In the genomic region with DNA sequence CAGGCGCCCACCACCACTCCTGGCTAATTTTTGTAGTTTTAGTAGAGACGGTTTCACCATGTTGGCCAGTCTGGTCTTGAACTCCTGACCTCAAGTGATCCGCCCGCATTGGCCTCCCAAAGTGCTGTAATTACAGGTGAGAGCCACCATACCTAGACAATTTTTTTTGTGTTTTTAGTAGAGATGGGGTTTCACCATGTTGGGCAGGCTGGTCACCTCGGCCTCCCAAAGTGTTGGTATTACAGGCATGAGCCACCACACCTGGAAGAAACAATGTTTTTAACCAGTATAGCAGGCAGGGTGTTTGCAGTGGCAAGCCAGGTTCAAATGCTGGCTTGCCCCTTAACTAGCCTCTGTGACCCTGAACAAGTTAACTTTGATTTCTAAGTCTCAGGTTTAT, we compare ENCODE assay signal across 7 cellular contexts. TPM values are rescaled to one million over a fixed set of nuclear protein-coding genes. Genes with fewer than 3 reads are reported as not detected.
DNase-seq lines count a peak whose midpoint lies in the region; ATAC-seq and TF ChIP-seq lines count a peak whose summit lies in the region.
"Not testable (repeated sequence)": the region's sequence is repeated elsewhere in the genome, so short reads cannot be mapped to it uniquely, and the experiment has no call there.

No MANE protein-coding gene starts in this region.

- H3K36me3 ChIP-seq in HEK293 (ENCODE audit: control insufficient read depth in 2 of 2, insufficient read depth in 1 of 2, low read length in 2 of 2) (peaks cover 0 to 18% of the 10 kb centered on the region in 2 experiments; a peak in 2 of 3 replicates), stomach (peaks cover 3 to 28% (median 22%) of the 10 kb centered on the region in 4 donors)
- H3K36me3 ChIP-seq in naive thymus-derived CD4-positive, alpha-beta T cell (ENCODE audit: control insufficient read depth in 2 of 3, insufficient read depth in 3 of 3, low read length in 3 of 3) = peaks cover 0 to 17% (median 0%) of the 10 kb centered on the region in 3 experiments

- H3K4me3 ChIP-seq in HEK293 (ENCODE audit: low read depth, low read length); naive thymus-derived CD4-positive, alpha-beta T cell (ENCODE audit: low read length); stomach: not testable (repeated sequence)

- H3K4me1 ChIP-seq in HEK293 (ENCODE audit: control insufficient read depth, insufficient read depth, low read length) = not testable (repeated sequence)
- H3K4me1 ChIP-seq in naive thymus-derived CD4-positive, alpha-beta T cell (ENCODE audit: control insufficient read depth in 2 of 2, insufficient read depth in 2 of 2, low read length in 2 of 2) = peaks cover 15 to 16% of the 10 kb centered on the region in 2 donors
- H3K4me1 ChIP-seq in stomach = peaks cover 16 to 62% (median 45%) of the 10 kb centered on the region in 4 donors

- not testable (repeated sequence) for H3K9me3 ChIP-seq in HEK293 (ENCODE audit: control insufficient read depth, insufficient read depth, low read depth, low read length); naive thymus-derived CD4-positive, alpha-beta T cell (ENCODE audit: control insufficient read depth in 2 of 3, low read length in 3 of 3); stomach

- CTCF ChIA-PET in HEK293 (lab: Yijun Ruan, JAX) = interaction anchor here (1.2 kb wide), 1 partner anchor 20 kb away, joined by 3 read pairs; no protein-coding TSS in a partner anchor
- CTCF ChIA-PET in activated CD4-positive, alpha-beta T cell treated with anti-CD3 and anti-CD28 coated beads for 36 hours (lab: Charles Lee) = interaction anchor here (0.6 to 1.5 kb wide), 2 partner anchors 12 to 134 kb away, joined by 4 read pairs; a partner anchor contains a TSS
- CTCF ChIA-PET in naive thymus-derived CD4-positive, alpha-beta T cell (lab: Charles Lee) = not testable (repeated sequence)

- not testable (repeated sequence) for H3K27ac ChIP-seq in HEK293 (ENCODE audit: extremely low read depth, low read depth, low read length); naive thymus-derived CD4-positive, alpha-beta T cell (ENCODE audit: low read depth, low read length)
- H3K27ac ChIP-seq in stomach = peak overlapping the region in 4 of 5 donors; percentile 19 to 66 (median 46)

- not testable (repeated sequence) for TF ChIP-seq POLR2A in stomach (IDR thresholded peaks at IDR 0.05)

- not testable (repeated sequence) for H3K27me3 Mint-ChIP-seq in activated CD4-positive, alpha-beta T cell treated with anti-CD3 and anti-CD28 coated beads for 36 hours; activated T-cell treated with anti-CD3 and anti-CD28 coated beads, Interleukin-2, amount 50 U/mL, for 24 hours; naive thymus-derived CD4-positive, alpha-beta T cell

- H3K9me3 Mint-ChIP-seq in activated CD4-positive, alpha-beta T cell treated with anti-CD3 and anti-CD28 coated beads for 36 hours (ENCODE audit: low read depth); activated T-cell treated with anti-CD3 and anti-CD28 coated beads, Interleukin-2, amount 50 U/mL, for 24 hours; naive thymus-derived CD4-positive, alpha-beta T cell: not testable (repeated sequence)

- ATAC-seq in activated CD4-positive, alpha-beta T cell treated with anti-CD3 and anti-CD28 coated beads for 36 hours; Right ventricle myocardium superior (ENCODE audit: poor library complexity); naive thymus-derived CD4-positive, alpha-beta T cell: not testable (repeated sequence)

- peaks cover 29% of the 10 kb centered on the region for H3K4me1 Mint-ChIP-seq in activated CD4-positive, alpha-beta T cell treated with anti-CD3 and anti-CD28 coated beads for 36 hours
- peaks cover 37% of the 10 kb centered on the region for H3K4me1 Mint-ChIP-seq in activated T-cell treated with anti-CD3 and anti-CD28 coated beads, Interleukin-2, amount 50 U/mL, for 24 hours (ENCODE audit: low read depth)
- H3K4me1 Mint-ChIP-seq in naive thymus-derived CD4-positive, alpha-beta T cell = peaks cover 11 to 46% (median 36%) of the 10 kb centered on the region in 7 donors

- not testable (repeated sequence) for DNase-seq in activated CD4-positive, alpha-beta T cell treated with anti-CD3 and anti-CD28 coated beads for 36 hours; activated T-cell treated with anti-CD3 and anti-CD28 coated beads, Interleukin-2, amount 50 U/mL, for 24 hours; naive thymus-derived CD4-positive, alpha-beta T cell; stomach
- DNase-seq in Right ventricle myocardium superior = peak; percentile 13
- peak; percentile 10 for DNase-seq in posterior vena cava (ENCODE audit: low spot score)

- H3K27ac Mint-ChIP-seq in activated CD4-positive, alpha-beta T cell treated with anti-CD3 and anti-CD28 coated beads for 36 hours = peak overlapping the region; percentile 25
- peak overlapping the region; percentile 70 for H3K27ac Mint-ChIP-seq in activated T-cell treated with anti-CD3 and anti-CD28 coated beads, Interleukin-2, amount 50 U/mL, for 24 hours
- H3K27ac Mint-ChIP-seq in naive thymus-derived CD4-positive, alpha-beta T cell = peak overlapping the region in 5 of 9 donors; percentile 2 to 51 (median 32)

- not testable (repeated sequence) for H3K36me3 Mint-ChIP-seq in activated CD4-positive, alpha-beta T cell treated with anti-CD3 and anti-CD28 coated beads for 36 hours (ENCODE audit: low read depth)
- peaks cover 30% of the 10 kb centered on the region for H3K36me3 Mint-ChIP-seq in activated T-cell treated with anti-CD3 and anti-CD28 coated beads, Interleukin-2, amount 50 U/mL, for 24 hours (ENCODE audit: low read depth)
- H3K36me3 Mint-ChIP-seq in naive thymus-derived CD4-positive, alpha-beta T cell = peaks cover 0 to 12% (median 4%) of the 10 kb centered on the region in 5 donors

- not testable (repeated sequence) for H3K27me3 ChIP-seq in naive thymus-derived CD4-positive, alpha-beta T cell (ENCODE audit: control insufficient read depth in 2 of 2, insufficient read depth in 2 of 2, low read length in 2 of 2); stomach

- WGBS in stomach, 5 donors = 86 to 98% (median 95%) methylated on average over 5 of the region's 5 CpGs

- TF ChIP-seq EP300 in stomach (IDR thresholded peaks at IDR 0.05) = not testable (repeated sequence)

- not testable (repeated sequence) for TF ChIP-seq CTCF in HEK293 (tag by site-specific recombination; IDR thresholded peaks at IDR 0.05); stomach (IDR thresholded peaks at IDR 0.05)

- intact Hi-C loops in activated CD4-positive, alpha-beta T cell treated with anti-CD3 and anti-CD28 coated beads for 36 hours (cut with DNase I, micrococcal nuclease) = loop anchor here in 1 of 2 experiments (5.0 kb wide), 1 partner anchor 37 kb away; a partner anchor contains a TSS
- intact Hi-C loops in Right ventricle myocardium superior (cut with DNase I); naive thymus-derived CD4-positive, alpha-beta T cell (cut with micrococcal nuclease); stomach (cut with DNase I; ENCODE audit: low total_unique reads): not testable (repeated sequence)
- intact Hi-C loops in posterior vena cava (cut with DNase I) = loop anchor here in 1 of 2 donors (2.0 kb wide), 1 partner anchor 19 kb away; no protein-coding TSS in a partner anchor

- H3K4me3 Mint-ChIP-seq in activated CD4-positive, alpha-beta T cell treated with anti-CD3 and anti-CD28 coated beads for 36 hours; activated T-cell treated with anti-CD3 and anti-CD28 coated beads, Interleukin-2, amount 50 U/mL, for 24 hours: not testable (repeated sequence)
- peak overlapping the region in 2 of 10 donors; percentile 9 to 13 for H3K4me3 Mint-ChIP-seq in naive thymus-derived CD4-positive, alpha-beta T cell

- POLR2A ChIA-PET in HEK293 (lab: Yijun Ruan, JAX) = interaction anchor here (0.7 kb wide), 2 partner anchors 22 to 418 kb away, joined by 4 to 7 read pairs; a partner anchor contains a TSS
- POLR2A ChIA-PET in activated CD4-positive, alpha-beta T cell treated with anti-CD3 and anti-CD28 coated beads for 36 hours (lab: Charles Lee) = not testable (repeated sequence)
- POLR2A ChIA-PET in naive thymus-derived CD4-positive, alpha-beta T cell (lab: Charles Lee) = interaction anchor here (0.5 to 7.7 kb wide), 6 partner anchors 15 to 1661 kb away, joined by 3 to 195 read pairs (median 4); a partner anchor contains a TSS

RNA-seq across cellular contexts. Expression of a gene that starts 4.0 kb away (rescaled TPM):
- total RNA-seq in activated CD4-positive, alpha-beta T cell treated with anti-CD3 and anti-CD28 coated beads for 36 hours = 10 to 100 TPM in 1 of 2 experiments, 1 to 10 TPM in 1; 6.0 to 10.2 TPM
- 9.7 TPM for total RNA-seq in Right ventricle myocardium superior
- total RNA-seq in naive thymus-derived CD4-positive, alpha-beta T cell = 10 to 100 TPM in 3 of 5 experiments, 1 to 10 TPM in 2; 6.4 to 24.1 (median 19.0) TPM
- polyA plus RNA-seq in naive thymus-derived CD4-positive, alpha-beta T cell = 1 to 10 TPM; 4.1 to 7.7 TPM
- total RNA-seq in posterior vena cava = 10 to 100 TPM in 1 of 2 donors, 1 to 10 TPM in 1; 6.2 to 12.3 TPM
- 10 to 100 TPM in 2 of 5 donors, 1 to 10 TPM in 2, not detected in 1; 4.2 to 16.5 (median 9.5) TPM for total RNA-seq in stomach
- 1 to 10 TPM; 3.3 to 6.9 (median 3.4) TPM for polyA plus RNA-seq in stomach

RNA-seq across cellular contexts. Expression of a gene that starts 11.4 kb away (rescaled TPM):
- total RNA-seq in activated CD4-positive, alpha-beta T cell treated with anti-CD3 and anti-CD28 coated beads for 36 hours = 100 to 1,000 TPM in 1 of 2 experiments, 10 to 100 TPM in 1; 87.1 to 125 TPM
- total RNA-seq in Right ventricle myocardium superior (36.8 TPM), posterior vena cava (10 to 100 TPM; 39.7 to 50.9 TPM), stomach (10 to 100 TPM in 4 of 5 donors, 1 to 10 TPM in 1; 3.8 to 95.5 (median 23.9) TPM)
- 100 to 1,000 TPM in 1 of 5 experiments, 10 to 100 TPM in 4; 62.7 to 109 (median 77.8) TPM for total RNA-seq in naive thymus-derived CD4-positive, alpha-beta T cell
- polyA plus RNA-seq in naive thymus-derived CD4-positive, alpha-beta T cell = 100 to 1,000 TPM; 225 to 245 TPM
- 100 to 1,000 TPM in 1 of 3 donors, 10 to 100 TPM in 2; 85.8 to 119 (median 88.7) TPM for polyA plus RNA-seq in stomach

RNA-seq across cellular contexts. Expression of a gene that starts 21.3 kb away (rescaled TPM):
- 10 to 100 TPM; 10.2 to 12.6 TPM for total RNA-seq in activated CD4-positive, alpha-beta T cell treated with anti-CD3 and anti-CD28 coated beads for 36 hours
- total RNA-seq in Right ventricle myocardium superior (9.2 TPM), posterior vena cava (10 to 100 TPM; 11.3 to 12.9 TPM), stomach (10 to 100 TPM in 4 of 5 donors, 1 to 10 TPM in 1; 4.6 to 35.0 (median 11.0) TPM)
- 10 to 100 TPM; 13.1 to 34.9 (median 24.1) TPM for total RNA-seq in naive thymus-derived CD4-positive, alpha-beta T cell
- 10 to 100 TPM in 1 of 2 donors, 1 to 10 TPM in 1; 8.4 to 13.9 TPM for polyA plus RNA-seq in naive thymus-derived CD4-positive, alpha-beta T cell
- 10 to 100 TPM in 2 of 3 donors, 1 to 10 TPM in 1; 7.5 to 19.7 (median 19.3) TPM for polyA plus RNA-seq in stomach

RNA-seq across cellular contexts. Expression of a gene that starts 21.6 kb away (rescaled TPM):
- 10 to 100 TPM; 40.8 to 54.1 TPM for total RNA-seq in activated CD4-positive, alpha-beta T cell treated with anti-CD3 and anti-CD28 coated beads for 36 hours
- total RNA-seq in Right ventricle myocardium superior (14.0 TPM), posterior vena cava (10 to 100 TPM; 19.0 to 20.6 TPM), stomach (10 to 100 TPM in 1 of 5 donors, 1 to 10 TPM in 3, under 1 TPM in 1; 0.89 to 26.6 (median 8.2) TPM)
- 10 to 100 TPM; 13.1 to 53.0 (median 47.1) TPM for total RNA-seq in naive thymus-derived CD4-positive, alpha-beta T cell
- polyA plus RNA-seq in naive thymus-derived CD4-positive, alpha-beta T cell = 10 to 100 TPM; 12.0 to 29.3 TPM
- polyA plus RNA-seq in stomach = 10 to 100 TPM; 16.6 to 33.6 (median 26.0) TPM

RNA-seq across cellular contexts. Expression of a gene that starts 22.7 kb away (rescaled TPM):
- 10 to 100 TPM; 48.7 to 59.6 TPM for total RNA-seq in activated CD4-positive, alpha-beta T cell treated with anti-CD3 and anti-CD28 coated beads for 36 hours
- total RNA-seq in Right ventricle myocardium superior (30.4 TPM), posterior vena cava (10 to 100 TPM; 45.5 to 45.9 TPM), stomach (10 to 100 TPM; 10.3 to 73.5 (median 36.0) TPM)
- 10 to 100 TPM; 43.4 to 77.5 (median 65.3) TPM for total RNA-seq in naive thymus-derived CD4-positive, alpha-beta T cell
- polyA plus RNA-seq in naive thymus-derived CD4-positive, alpha-beta T cell = 1 to 10 TPM; 1.9 TPM
- polyA plus RNA-seq in stomach = 10 to 100 TPM; 25.1 to 28.6 (median 27.3) TPM
